Comparison of ENCODE assay signal across 16 cellular contexts in the genomic region with DNA sequence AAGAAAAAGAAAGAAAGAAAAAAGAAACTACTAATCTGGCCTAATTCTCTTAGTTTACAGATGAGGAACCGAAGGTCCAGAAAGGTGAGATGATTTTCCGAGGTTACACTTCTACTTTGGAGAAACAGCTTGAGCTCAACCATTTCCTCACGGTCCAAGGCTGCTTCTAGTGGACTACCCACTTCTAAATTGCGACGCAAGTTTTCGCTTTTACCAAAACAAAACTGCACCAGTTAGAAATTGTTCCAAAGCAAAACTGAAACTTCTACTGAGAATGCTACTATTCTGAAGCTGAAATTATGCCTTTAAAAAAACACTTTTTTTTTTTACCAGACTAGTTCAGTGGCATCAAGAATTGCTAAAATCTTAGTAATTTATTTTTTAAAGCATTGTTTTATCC.
DNase-seq lines count a peak whose midpoint lies in the region; ATAC-seq, FAIRE-seq and TF ChIP-seq lines count a peak whose summit lies in the region.
"Had no signal": no experiment of that assay in that cellular context is flagged by ENCODE, and none has a peak within 500 bp of the region (broad histone marks: within the 10 kb centered on the region; RNA-seq: fewer than 3 reads in every experiment).

No MANE protein-coding gene starts in this region.

- H3K27ac ChIP-seq in caudate nucleus (ENCODE audit: low read depth, low read length) (no peak overlapping the region), pancreas (no peak overlapping the region)
- H3K27ac ChIP-seq: adrenal gland, skin epidermis, tibial nerve had no signal

- no peaks in the 10 kb centered on the region for H3K4me1 Mint-ChIP-seq in natural killer cell treated with Interleukin-12 subunit alpha and Interleukin-12 subunit beta and Interleukin-15 and Interleukin-18, amount 100 ng/mL, for 72 hours (ENCODE audit: low read depth in 2 of 2)
- H3K4me1 Mint-ChIP-seq in natural killer cell = peaks cover 0 to 4% of the 10 kb centered on the region in 2 donors

- ATAC-seq in natural killer cell treated with Interleukin-12 subunit alpha and Interleukin-12 subunit beta and Interleukin-15 and Interleukin-18, amount 100 ng/mL, for 72 hours = no peak
- ATAC-seq in natural killer cell = no peak
- peak; percentile 89 for ATAC-seq in GM21786 (IDR thresholded peaks at IDR 0.05; ENCODE audit: unreplicated experiment)
- ATAC-seq in HG03439 (IDR thresholded peaks at IDR 0.05; ENCODE audit: unreplicated experiment) = peak; percentile 90
- no peak for ATAC-seq in pancreas
- ATAC-seq: K562, left cardiac atrium had no signal

- H3K4me3 ChIP-seq in pancreas = no peak overlapping the region
- H3K4me3 ChIP-seq: adrenal gland, K562, skin epidermis, tibial nerve had no signal

- H3K27me3 Mint-ChIP-seq in natural killer cell treated with Interleukin-12 subunit alpha and Interleukin-12 subunit beta and Interleukin-15 and Interleukin-18, amount 100 ng/mL, for 72 hours = no peaks in the 10 kb centered on the region
- no peaks in the 10 kb centered on the region for H3K27me3 Mint-ChIP-seq in natural killer cell (ENCODE audit: low read depth in 2 of 2)

- H3K4me3 Mint-ChIP-seq in natural killer cell treated with Interleukin-12 subunit alpha and Interleukin-12 subunit beta and Interleukin-15 and Interleukin-18, amount 100 ng/mL, for 72 hours = peak overlapping the region; percentile 41
- no peak overlapping the region for H3K4me3 Mint-ChIP-seq in natural killer cell
- H3K4me3 Mint-ChIP-seq: nephron progenitor cell had no signal

- TF ChIP-seq CTCF in natural killer cell (IDR thresholded peaks at IDR 0.05) = no peak
- no peak for TF ChIP-seq CTCF in pancreas (IDR thresholded peaks at IDR 0.05)

- 89 to 97% methylated on average over 6 of the region's 6 CpGs for WGBS in pancreas, 2 donors

- no peaks in the 10 kb centered on the region for H3K36me3 Mint-ChIP-seq in natural killer cell treated with Interleukin-12 subunit alpha and Interleukin-12 subunit beta and Interleukin-15 and Interleukin-18, amount 100 ng/mL, for 72 hours
- no peaks in the 10 kb centered on the region for H3K36me3 Mint-ChIP-seq in natural killer cell

- no peaks in the 10 kb centered on the region for H3K36me3 ChIP-seq in pancreas
- H3K36me3 ChIP-seq: adrenal gland had no signal

- H3K27me3 ChIP-seq in pancreas = no peaks in the 10 kb centered on the region
- H3K27me3 ChIP-seq: adrenal gland, tibial nerve had no signal

- H3K9me3 ChIP-seq in pancreas = no peaks in the 10 kb centered on the region
- H3K9me3 ChIP-seq: adrenal gland, tibial nerve had no signal

- H3K9me3 Mint-ChIP-seq in natural killer cell treated with Interleukin-12 subunit alpha and Interleukin-12 subunit beta and Interleukin-15 and Interleukin-18, amount 100 ng/mL, for 72 hours = no peaks in the 10 kb centered on the region
- no peaks in the 10 kb centered on the region for H3K9me3 Mint-ChIP-seq in natural killer cell
- H3K9me3 Mint-ChIP-seq: nephron progenitor cell had no signal

- H3K27ac Mint-ChIP-seq in natural killer cell treated with Interleukin-12 subunit alpha and Interleukin-12 subunit beta and Interleukin-15 and Interleukin-18, amount 100 ng/mL, for 72 hours = no peak overlapping the region
- H3K27ac Mint-ChIP-seq in natural killer cell = no peak overlapping the region
- H3K27ac Mint-ChIP-seq: nephron progenitor cell had no signal

- no peak for DNase-seq in natural killer cell treated with Interleukin-12 subunit alpha and Interleukin-12 subunit beta and Interleukin-15 and Interleukin-18, amount 100 ng/mL, for 72 hours (ENCODE audit: low spot score)
- DNase-seq in natural killer cell (no peak), caudate nucleus (lab: John Stamatoyannopoulos, UW) (no peak), iPS-NIHi7 (ENCODE audit: extremely low spot score) (no peak), pancreas (no peak)
- no peak for DNase-seq in effector CD4-positive, alpha-beta T cell
- DNase-seq: adrenal gland, DMS153, left cardiac atrium, NCI-H2081 treated with DMSO at 0.1 percent for 48 hours, nephron progenitor cell had no signal

- no peak for FAIRE-seq in pancreas (lab: Jason Lieb, UNC)
- FAIRE-seq: K562 had no signal

- intact Hi-C loops in natural killer cell (cut with micrococcal nuclease) = no loop called here
- intact Hi-C loops in pancreas (cut with DNase I) = no loop called here

- H3K4me1 ChIP-seq in pancreas = no peaks in the 10 kb centered on the region
- H3K4me1 ChIP-seq: adrenal gland, tibial nerve had no signal

Comparison
In these comparisons a context has a peak if more than half of its experiments do, and no peak if none do; other contexts are left out.
1. ATAC-seq: peak in GM21786 (single experiment) and HG03439 (single experiment); none in natural killer cell treated with Interleukin-12 subunit alpha and Interleukin-12 subunit beta and Interleukin-15 and Interleukin-18, amount 100 ng/mL, for 72 hours (0 of 2), natural killer cell (0 of 3) and pancreas (0 of 4).